8 cellular contexts compared by ENCODE assay signal in genomic region chr2:48313036-48313877, GRCh38. TPM values are rescaled to one million over a fixed set of nuclear protein-coding genes. Genes with fewer than 3 reads are reported as not detected.
A peak's percentile ranks its signal among the peaks of the same experiment; 100 is the strongest.
DNase-seq lines count a peak whose midpoint lies in the region; ATAC-seq and TF ChIP-seq lines count a peak whose summit lies in the region.

No MANE protein-coding gene starts in this region.

- H4K20me1 ChIP-seq in OCI-LY3 (ENCODE audit: insufficient read depth, low read length): peaks cover 2% of the 10 kb centered on the region; the same call in 1 of the 2 replicates

- H3K27ac ChIP-seq in OCI-LY3 (ENCODE audit: low read length) (peak overlapping the region; percentile 92), gastrocnemius medialis (peak overlapping the region; percentile 91 to 98 (median 96))

- peak overlapping the region; percentile 88 for H3K4me2 ChIP-seq in OCI-LY3 (ENCODE audit: low read length)

- H3K79me2 ChIP-seq in OCI-LY3 (ENCODE audit: low read length): peaks cover 37% of the 10 kb centered on the region

- DNase-seq in NOMO-1 treated with DMSO at 0.1 percent for 48 hours (lab: John Stamatoyannopoulos, UW; ENCODE audit: unreplicated experiment) (peak; percentile 39), NOMO-1 treated with dmso at 0.1 percent for 144 hours (lab: John Stamatoyannopoulos, UW; ENCODE audit: unreplicated experiment) (no peak), gastrocnemius medialis (no peak), cerebellar nuclear complex (lab: John Stamatoyannopoulos, UW) (no peak), HCEC 1CT (no peak)

- H3K4me1 ChIP-seq in OCI-LY3 (ENCODE audit: low read length): peaks cover 13% of the 10 kb centered on the region
- H3K4me1 ChIP-seq in endocrine pancreas (ENCODE audit: control insufficient read depth, insufficient read depth, low read length): peaks cover 4% of the 10 kb centered on the region
- peaks cover 16 to 25% of the 10 kb centered on the region in 2 donors for H3K4me1 ChIP-seq in gastrocnemius medialis

- intact Hi-C loops in gastrocnemius medialis (cut with DNase I; ENCODE audit: low total_unique reads): no loop called here

- H3K9ac ChIP-seq in OCI-LY3 (ENCODE audit: low read length) (peak overlapping the region; percentile 95), endocrine pancreas (ENCODE audit: control insufficient read depth, insufficient read depth, low read length) (no peak overlapping the region)

- H3K27me3 ChIP-seq in OCI-LY3 (ENCODE audit: low read depth, low read length) (no peaks in the 10 kb centered on the region), endocrine pancreas (ENCODE audit: control insufficient read depth, insufficient read depth, low read length) (no peaks in the 10 kb centered on the region), gastrocnemius medialis (no peaks in the 10 kb centered on the region)

- in situ Hi-C loops in gastrocnemius medialis (cut with MboI; ENCODE audit: low sequenced_read_pairs in 4 of 4): no loop called here

- TF ChIP-seq POLR2A in gastrocnemius medialis (IDR thresholded peaks at IDR 0.05): no peak

- TF ChIP-seq CTCF in OCI-LY3 (IDR thresholded peaks at IDR 0.05; ENCODE audit: low read depth, low read length): no peak
- TF ChIP-seq CTCF in gastrocnemius medialis (IDR thresholded peaks at IDR 0.05 in 4 of 5, conservative IDR thresholded peaks at IDR 0.05 in 1 of 5): no peak

- peak overlapping the region; percentile 84 for H3K4me3 ChIP-seq in OCI-LY3 (ENCODE audit: low read length)
- peak overlapping the region; percentile 48 for H3K4me3 ChIP-seq in endocrine pancreas (ENCODE audit: control insufficient read depth, insufficient read depth, low read length)
- H3K4me3 ChIP-seq in gastrocnemius medialis: peak overlapping the region; percentile 87 to 94 (median 91)

- ATAC-seq in gastrocnemius medialis (no peak), GM19463 (IDR thresholded peaks at IDR 0.05; ENCODE audit: unreplicated experiment) (no peak)

- H3K9me3 ChIP-seq in OCI-LY3 (ENCODE audit: insufficient read depth, low read length): 0 out of 2 replicates have a peak, but pooled peaks cover 3% of the 10 kb centered on the region
- H3K9me3 ChIP-seq in endocrine pancreas (ENCODE audit: control insufficient read depth, low read length): no peaks in the 10 kb centered on the region
- no peaks in the 10 kb centered on the region for H3K9me3 ChIP-seq in gastrocnemius medialis

- peak overlapping the region; percentile 67 for H2AFZ ChIP-seq in OCI-LY3 (ENCODE audit: low read depth, low read length)

- H3K36me3 ChIP-seq in OCI-LY3 (replicated peaks; ENCODE audit: low read depth, low read length) (no peaks in the 10 kb centered on the region), endocrine pancreas (ENCODE audit: control insufficient read depth, insufficient read depth, low read length) (no peaks in the 10 kb centered on the region), gastrocnemius medialis (no peaks in the 10 kb centered on the region)

RNA-seq across cellular contexts. Expression of gene FOXN2, which starts 1.2 kb away (rescaled TPM):
- total RNA-seq in gastrocnemius medialis: 10 to 100 TPM; 15.8 to 25.5 (median 17.9) TPM
